ENCODE assay signal across 8 cellular contexts in genomic region chr6:110681543-110682459, GRCh38.
DNase-seq lines count a peak whose midpoint lies in the region; ATAC-seq and TF ChIP-seq lines count a peak whose summit lies in the region.

No MANE protein-coding gene starts in this region.

- peak overlapping the region; percentile 49; the same call in 1 of the 2 replicates for H3K9ac ChIP-seq in SK-N-SH

- H4K20me1 ChIP-seq in SK-N-SH (ENCODE audit: insufficient read depth), result no peaks in the 10 kb centered on the region

- no peak for TF ChIP-seq CTCF in SK-N-SH (IDR thresholded peaks at IDR 0.05)

- H3K9me3 ChIP-seq in CD4-positive, alpha-beta memory T cell (ENCODE audit: control insufficient read depth in 1 of 2, low read length in 2 of 2), result no peaks in the 10 kb centered on the region
- no peaks in the 10 kb centered on the region for H3K9me3 ChIP-seq in SK-N-SH

- no peak for TF ChIP-seq RAD21 in SK-N-SH (IDR thresholded peaks at IDR 0.05; ENCODE audit: low read length)

- peaks cover 19% of the 10 kb centered on the region for H3F3A ChIP-seq in SK-N-SH (replicated peaks; ENCODE audit: insufficient read depth)

- POLR2A ChIA-PET in CD4-positive, alpha-beta memory T cell (lab: Charles Lee; ENCODE audit: partially characterized antibody), result interaction anchor here (0.7 to 3.2 kb wide), 7 partner anchors 122 to 801 kb away, joined by 3 to 33 read pairs (median 8); partner anchors contain the start of genes AMD1, CDK19, GTF3C6 and REV3L
- POLR2A ChIA-PET in SK-N-SH (lab: Yijun Ruan, JAX), result interaction anchor here (0.8 to 1.4 kb wide), 3 partner anchors 192 to 300 kb away, joined by 3 to 13 read pairs (median 5); partner anchors contain the start of genes AMD1 and RPF2

- peaks cover 7 to 18% (median 10%) of the 10 kb centered on the region in 4 donors for H3K4me1 Mint-ChIP-seq in CD4-positive, alpha-beta memory T cell

- no peaks in the 10 kb centered on the region for H3K27me3 ChIP-seq in CD4-positive, alpha-beta memory T cell (ENCODE audit: insufficient read depth, low read length)
- H3K27me3 ChIP-seq in SK-N-SH (ENCODE audit: insufficient read depth), result no peaks in the 10 kb centered on the region

- peak; percentile 10 to 33; a peak in 2 of 4 replicates for TF ChIP-seq EP300 in SK-N-SH (IDR thresholded peaks at IDR 0.05; ENCODE audit: borderline replicate concordance in 1 of 2, low read depth in 1 of 2, low read length in 1 of 2)

- WGBS in SK-N-SH (ENCODE audit: low lambda C conversion rate), result 10% methylated on average over 4 of the region's 4 CpGs

- H3K27ac Mint-ChIP-seq in CD4-positive, alpha-beta memory T cell, result peak overlapping the region in 4 of 7 donors; percentile 19 to 70 (median 68)

- no peaks in the 10 kb centered on the region for H3K9me2 ChIP-seq in SK-N-SH

- peaks cover 7% of the 10 kb centered on the region for H3K4me1 ChIP-seq in CD4-positive, alpha-beta memory T cell (ENCODE audit: insufficient read depth, low read length)
- H3K4me1 ChIP-seq in SK-N-SH (ENCODE audit: control insufficient read depth in 1 of 2, insufficient read depth in 2 of 2, low read depth in 1 of 2, low read length in 1 of 2), result peaks cover 0 to 5% of the 10 kb centered on the region in 2 experiments; a peak in 3 of 4 replicates

- H3K27ac ChIP-seq in CD4-positive, alpha-beta memory T cell (ENCODE audit: low read depth, low read length), result no peak overlapping the region
- peak overlapping the region; percentile 66 to 92 for H3K27ac ChIP-seq in SK-N-SH (ENCODE audit: low read depth in 2 of 2, low read length in 1 of 2)

- no peaks in the 10 kb centered on the region for H3K36me3 ChIP-seq in CD4-positive, alpha-beta memory T cell (ENCODE audit: insufficient read depth, low read length)
- H3K36me3 ChIP-seq in SK-N-SH (replicated peaks in 1 of 2; ENCODE audit: control insufficient read depth in 1 of 2, insufficient read depth in 2 of 2, low read length in 1 of 2), result no peaks in the 10 kb centered on the region

- no peaks in the 10 kb centered on the region for H3K27me3 Mint-ChIP-seq in CD4-positive, alpha-beta memory T cell

- ATAC-seq in HG02852 (IDR thresholded peaks at IDR 0.05; ENCODE audit: unreplicated experiment) (peak; percentile 19), left lobe of liver (peak; percentile 79), GM18498 (IDR thresholded peaks at IDR 0.05; ENCODE audit: unreplicated experiment) (no peak)

- H3K36me3 Mint-ChIP-seq in CD4-positive, alpha-beta memory T cell, result no peaks in the 10 kb centered on the region

- no peak overlapping the region for H3K4me3 ChIP-seq in CD4-positive, alpha-beta memory T cell (ENCODE audit: low read length in 2 of 2)
- peak overlapping the region in 1 of 2 experiments; percentile 34; a peak in 3 of 4 replicates for H3K4me3 ChIP-seq in SK-N-SH (ENCODE audit: low read depth in 2 of 2, low read length in 1 of 2)

- peaks cover 30% of the 10 kb centered on the region; the same call in 1 of the 2 replicates for H3K79me2 ChIP-seq in SK-N-SH (ENCODE audit: insufficient read depth)

- H3K4me2 ChIP-seq in SK-N-SH, result peak overlapping the region; percentile 77

- H3K4me3 Mint-ChIP-seq in CD4-positive, alpha-beta memory T cell, result peak overlapping the region in 1 of 8 donors; percentile 0

- CTCF ChIA-PET in CD4-positive, alpha-beta memory T cell (lab: Charles Lee; ENCODE audit: partially characterized antibody), result interaction anchor here (0.9 to 6.9 kb wide), 35 partner anchors 9 to 349 kb away, joined by 3 to 192 read pairs (median 7); partner anchors contain the start of genes AMD1, CDK19, GTF3C6 and RPF2
- CTCF ChIA-PET in SK-N-SH (lab: Yijun Ruan, JAX), result interaction anchor here (0.6 to 5.2 kb wide), 51 partner anchors 9 to 347 kb away, joined by 3 to 55 read pairs (median 4); partner anchors contain the start of genes CDK19 and GTF3C6

- no peak for DNase-seq in CD4-positive, alpha-beta memory T cell
- DNase-seq in SK-N-SH, result no peak
- DNase-seq in left lobe of liver (ENCODE audit: low spot score), result no peak
- DNase-seq in GM19240 (ENCODE audit: insufficient read length, low spot score), result no peak
- no peak for DNase-seq in 8988T
- DNase-seq in NCI-H524 (lab: John Stamatoyannopoulos, UW), result no peak

- intact Hi-C loops in CD4-positive, alpha-beta memory T cell (cut with micrococcal nuclease), result loop anchor here (1.0 kb wide), 6 partner anchors 134 to 318 kb away; partner anchors contain the start of genes AMD1 and CDK19

- H3K9me3 Mint-ChIP-seq in CD4-positive, alpha-beta memory T cell, result no peaks in the 10 kb centered on the region

- peak overlapping the region; percentile 44; the same call in 1 of the 2 replicates for H2AFZ ChIP-seq in SK-N-SH (ENCODE audit: low read depth)

TF ChIP-seq in SK-N-SH, 30 proteins besides CTCF, POLR2A, EP300 and RAD21:
- TF ChIP-seq RCOR1 (IDR thresholded peaks at IDR 0.05; ENCODE audit: low read length) (peak; percentile 11; the same call in 1 of the 2 replicates), TCF12 (IDR thresholded peaks at IDR 0.05) (0 out of 2 replicates have a peak, but pooled peaks have one; percentile 23), TEAD4 (IDR thresholded peaks at IDR 0.05; ENCODE audit: borderline replicate concordance, insufficient read depth) (no peak)
